Comparison of ENCODE assay signal across 1 cellular context in genomic region chr12:31525496-31526157, GRCh38.
TF ChIP-seq lines count a peak whose summit lies in the region.

No MANE protein-coding gene starts in this region.

TF ChIP-seq in HCT116, 20 proteins besides CTCF, POLR2A, EP300 and RAD21 (continued from another document):
- TF ChIP-seq ZBTB33 (IDR thresholded peaks at IDR 0.05; ENCODE audit: extremely low read depth, insufficient replicate concordance, low read length) (no peak), REST (IDR thresholded peaks at IDR 0.05; ENCODE audit: low read depth) (no peak), EZH2phosphoT487 (IDR thresholded peaks at IDR 0.05; ENCODE audit: borderline replicate concordance) (no peak), MAX (IDR thresholded peaks at IDR 0.05) (no peak), CBX3 (IDR thresholded peaks at IDR 0.05; ENCODE audit: low read depth) (no peak)
